8 cellular contexts compared by ENCODE assay signal in genomic region chr11:107928046-107928766, GRCh38. TPM values are rescaled to one million over a fixed set of nuclear protein-coding genes. Genes with fewer than 3 reads are reported as not detected.
DNase-seq lines count a peak whose midpoint lies in the region; ATAC-seq and TF ChIP-seq lines count a peak whose summit lies in the region.

TSS of gene RAB39A (plus strand) at chr11:107928448. CDS start at chr11:107928569, 121 bp downstream.

- H3K27me3 ChIP-seq in testis, result no peaks in the 10 kb centered on the region

- H3K27ac ChIP-seq in HEK293 (ENCODE audit: extremely low read depth, low read depth, low read length) (no peak within 1 kb of the TSS; the same call in 1 of the 2 replicates), testis (no peak within 1 kb of the TSS)

- peak within 1 kb of the TSS in 1 of 2 donors; percentile 66 for H3K27ac Mint-ChIP-seq in activated naive CD4-positive, alpha-beta T cell treated with anti-CD3 and anti-CD28 coated beads, Interleukin-2, amount 50 U/mL, for 72 hours

- POLR2A ChIA-PET in HEK293 (lab: Yijun Ruan, JAX), result no interaction called here

- CTCF ChIA-PET in HEK293 (lab: Yijun Ruan, JAX), result interaction anchor here (0.6 to 1.4 kb wide), 2 partner anchors 11 to 1948 kb away, joined by 3 to 9 read pairs; no protein-coding TSS in a partner anchor

- TF ChIP-seq POLR2A in testis (IDR thresholded peaks at IDR 0.05), result no peak

- intact Hi-C loops in head of caudate nucleus (cut with DNase I), result loop anchor here (10.0 kb wide), 1 partner anchor 77 kb away; the partner anchor contains the start of gene CUL5
- intact Hi-C loops in testis (cut with DNase I; ENCODE audit: low total_unique reads), result no loop called here

- 1 to 2% methylated on average over 17 to 48 of the region's 61 CpGs for WGBS in testis, 2 donors

- in situ Hi-C loops in G401 (cut with HindIII; ENCODE audit: low sequenced_read_pairs), result no loop called here

- DNase-seq in G401 (ENCODE audit: low spot score), result peak; percentile 99
- DNase-seq in MV-4-11 (lab: John Stamatoyannopoulos, UW), result peak; percentile 97
- peak; percentile 96 for DNase-seq in SK-N-DZ (ENCODE audit: low spot score)
- DNase-seq in activated naive CD4-positive, alpha-beta T cell treated with anti-CD3 and anti-CD28 coated beads, Interleukin-2, amount 50 U/mL, for 72 hours (ENCODE audit: low spot score in 2 of 2), result peak; percentile 69 to 83
- DNase-seq in head of caudate nucleus, result peak; percentile 75 to 97 (median 91)
- DNase-seq in omental fat pad (ENCODE audit: low spot score), result peak; percentile 45
- DNase-seq in testis, result peak; percentile 93

- TF ChIP-seq CTCF in HEK293 (tag by site-specific recombination; IDR thresholded peaks at IDR 0.05) (no peak), omental fat pad (IDR thresholded peaks at IDR 0.05) (no peak), testis (IDR thresholded peaks at IDR 0.05) (no peak)

- peaks cover 0 to 4% of the 10 kb centered on the region in 2 donors for H3K9me3 Mint-ChIP-seq in activated naive CD4-positive, alpha-beta T cell treated with anti-CD3 and anti-CD28 coated beads, Interleukin-2, amount 50 U/mL, for 72 hours

- no peaks in the 10 kb centered on the region for H3K36me3 ChIP-seq in HEK293 (ENCODE audit: control insufficient read depth in 2 of 2, insufficient read depth in 1 of 2, low read length in 2 of 2)
- H3K36me3 ChIP-seq in testis (ENCODE audit: low read depth, missing control alignments), result no peaks in the 10 kb centered on the region

- no peaks in the 10 kb centered on the region for H3K4me1 ChIP-seq in HEK293 (ENCODE audit: control insufficient read depth, insufficient read depth, low read length)
- H3K4me1 ChIP-seq in testis, result no peaks in the 10 kb centered on the region

- peak within 1 kb of the TSS; percentile 52 for H3K4me3 ChIP-seq in HEK293 (ENCODE audit: low read depth, low read length)
- H3K4me3 ChIP-seq in testis, result peak within 1 kb of the TSS; percentile 54 to 60

- H3K9me3 ChIP-seq in HEK293 (ENCODE audit: control insufficient read depth, insufficient read depth, low read depth, low read length) (no peaks in the 10 kb centered on the region), testis (no peaks in the 10 kb centered on the region)

- peak; percentile 88 to 93 for ATAC-seq in activated naive CD4-positive, alpha-beta T cell treated with anti-CD3 and anti-CD28 coated beads, Interleukin-2, amount 50 U/mL, for 72 hours
- ATAC-seq in omental fat pad (ENCODE audit: low FRiP score), result peak; percentile 82

- H3K36me3 Mint-ChIP-seq in activated naive CD4-positive, alpha-beta T cell treated with anti-CD3 and anti-CD28 coated beads, Interleukin-2, amount 50 U/mL, for 72 hours, result peaks cover 5% of the 10 kb centered on the region in 2 donors

TF ChIP-seq in HEK293, 187 proteins besides CTCF, POLR2A, EP300 and RAD21 (continues in another document):
- TF ChIP-seq KLF16 (tag by site-specific recombination; IDR thresholded peaks at IDR 0.05) (peak; percentile 38; the same call in 1 of the 2 replicates), ZNF639 (tag by site-specific recombination; IDR thresholded peaks at IDR 0.05) (peak; percentile 21; the same call in 1 of the 2 replicates), GFI1B (tag by site-specific recombination; IDR thresholded peaks at IDR 0.05) (peak; percentile 72), ZNF610 (tag by site-specific recombination; IDR thresholded peaks at IDR 0.05; ENCODE audit: borderline replicate concordance) (0 out of 2 replicates have a peak, but pooled peaks have one; percentile 20), REST (tag by site-specific recombination; IDR thresholded peaks at IDR 0.05) (peak; percentile 94), ZNF2 (tag by site-specific recombination; IDR thresholded peaks at IDR 0.05) (peak; percentile 60; the same call in 1 of the 2 replicates), ZIC2 (tag by site-specific recombination; IDR thresholded peaks at IDR 0.05) (0 out of 2 replicates have a peak, but pooled peaks have one; percentile 14), ZEB2 (tag by site-specific recombination; IDR thresholded peaks at IDR 0.05) (peak; percentile 66; the same call in 1 of the 2 replicates), HOXD13 (CRISPR knock-in tag; IDR thresholded peaks at IDR 0.05; ENCODE audit: borderline replicate concordance) (no peak), ZBTB6 (tag by site-specific recombination; IDR thresholded peaks at IDR 0.05) (peak; percentile 97), GLIS1 (tag by site-specific recombination; IDR thresholded peaks at IDR 0.05) (peak; percentile 67), IKZF3 (tag by site-specific recombination; IDR thresholded peaks at IDR 0.05) (peak; percentile 78), ZNF488 (tag by site-specific recombination; IDR thresholded peaks at IDR 0.05) (no peak), SP2 (tag by site-specific recombination; IDR thresholded peaks at IDR 0.05) (peak; percentile 92), KLF9 (tag by site-specific recombination; IDR thresholded peaks at IDR 0.05; ENCODE audit: low read depth) (peak; percentile 65), ZNF223 (tag by site-specific recombination; IDR thresholded peaks at IDR 0.05) (no peak), ZNF692 (tag by site-specific recombination; IDR thresholded peaks at IDR 0.05) (peak; percentile 32; the same call in 1 of the 2 replicates)

RNA-seq across cellular contexts. Expression of gene RAB39A, which starts in this region (rescaled TPM):
- total RNA-seq in G401 (2014; rRNA removed; shearing (Covaris generic)), result 6.1 and 10.0 TPM in 2 replicates
- polyA plus RNA-seq in SK-N-DZ (2014; cell fraction: cytosol; rRNA removed), result 14.0 and 15.9 TPM in 2 replicates
- polyA plus RNA-seq in SK-N-DZ (2014; cell fraction: nucleus; rRNA removed), result 3.9 and 8.8 TPM in 2 replicates
- total RNA-seq in activated naive CD4-positive, alpha-beta T cell treated with anti-CD3 and anti-CD28 coated beads, Interleukin-2, amount 50 U/mL, for 72 hours, result 1 to 10 TPM in 1 of 2 donors, under 1 TPM in 1; 0.14 to 1.1 TPM
- 1 to 10 TPM; 1.4 to 4.3 (median 2.5) TPM for total RNA-seq in omental fat pad
- total RNA-seq in testis, result 1 to 10 TPM; 1.6 to 1.9 TPM
- 2.0 TPM for polyA plus RNA-seq in testis (ENCODE audit: insufficient read depth, low read depth, low replicate concordance)

Comparison
In these comparisons a context has a peak if more than half of its experiments do, and no peak if none do; other contexts are left out.
1. DNase-seq: peak in every context shown above with its lines; median percentile 99 in G401; 97 in MV-4-11; 96 in SK-N-DZ; 93 in testis; 91 in head of caudate nucleus; 76 in activated naive CD4-positive, alpha-beta T cell treated with anti-CD3 and anti-CD28 coated beads, Interleukin-2, amount 50 U/mL, for 72 hours; 45 in omental fat pad.